ENCODE assay signal across 1 cellular context in the genomic region with DNA sequence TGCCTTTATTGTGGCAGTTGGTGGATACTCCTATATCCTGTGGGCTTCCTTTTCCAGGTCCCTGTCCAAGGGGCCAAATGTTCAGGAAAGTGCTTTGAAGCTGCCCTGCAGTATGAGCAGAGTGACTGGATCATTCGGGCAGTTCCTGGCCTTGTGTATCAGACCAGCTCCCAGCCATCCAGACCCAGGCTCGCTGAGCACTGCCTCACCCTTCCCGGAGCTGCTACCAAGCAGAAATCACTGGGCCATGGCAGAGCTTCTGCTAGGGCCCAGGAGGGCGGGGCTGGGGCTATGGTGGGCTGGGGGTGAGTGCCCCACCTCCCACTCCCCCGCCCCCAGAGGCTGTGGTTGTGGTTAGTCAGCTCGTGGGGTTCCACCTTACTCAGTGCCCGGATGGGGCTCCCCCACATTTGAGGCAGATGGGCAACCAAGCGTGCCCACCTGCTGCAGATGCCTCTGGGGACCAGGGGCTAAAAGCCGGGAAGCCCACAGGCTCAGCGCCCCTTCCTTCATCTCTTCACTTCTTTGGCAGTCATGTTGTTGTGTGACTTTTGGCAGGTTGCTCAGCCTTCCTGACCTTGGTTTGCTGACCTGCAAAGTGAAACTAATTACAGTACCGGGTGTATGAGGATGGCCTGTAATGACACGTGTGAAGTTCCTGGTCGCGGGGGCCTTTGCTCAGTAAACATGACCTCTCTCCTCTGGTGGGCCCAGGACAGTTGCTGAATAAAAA.
TF ChIP-seq lines count a peak whose summit lies in the region.

No MANE protein-coding gene starts in this region.

TF ChIP-seq in GM12878, 131 proteins besides CTCF, POLR2A, EP300 and RAD21 (continued from another document):
- TF ChIP-seq, protein P1, sequence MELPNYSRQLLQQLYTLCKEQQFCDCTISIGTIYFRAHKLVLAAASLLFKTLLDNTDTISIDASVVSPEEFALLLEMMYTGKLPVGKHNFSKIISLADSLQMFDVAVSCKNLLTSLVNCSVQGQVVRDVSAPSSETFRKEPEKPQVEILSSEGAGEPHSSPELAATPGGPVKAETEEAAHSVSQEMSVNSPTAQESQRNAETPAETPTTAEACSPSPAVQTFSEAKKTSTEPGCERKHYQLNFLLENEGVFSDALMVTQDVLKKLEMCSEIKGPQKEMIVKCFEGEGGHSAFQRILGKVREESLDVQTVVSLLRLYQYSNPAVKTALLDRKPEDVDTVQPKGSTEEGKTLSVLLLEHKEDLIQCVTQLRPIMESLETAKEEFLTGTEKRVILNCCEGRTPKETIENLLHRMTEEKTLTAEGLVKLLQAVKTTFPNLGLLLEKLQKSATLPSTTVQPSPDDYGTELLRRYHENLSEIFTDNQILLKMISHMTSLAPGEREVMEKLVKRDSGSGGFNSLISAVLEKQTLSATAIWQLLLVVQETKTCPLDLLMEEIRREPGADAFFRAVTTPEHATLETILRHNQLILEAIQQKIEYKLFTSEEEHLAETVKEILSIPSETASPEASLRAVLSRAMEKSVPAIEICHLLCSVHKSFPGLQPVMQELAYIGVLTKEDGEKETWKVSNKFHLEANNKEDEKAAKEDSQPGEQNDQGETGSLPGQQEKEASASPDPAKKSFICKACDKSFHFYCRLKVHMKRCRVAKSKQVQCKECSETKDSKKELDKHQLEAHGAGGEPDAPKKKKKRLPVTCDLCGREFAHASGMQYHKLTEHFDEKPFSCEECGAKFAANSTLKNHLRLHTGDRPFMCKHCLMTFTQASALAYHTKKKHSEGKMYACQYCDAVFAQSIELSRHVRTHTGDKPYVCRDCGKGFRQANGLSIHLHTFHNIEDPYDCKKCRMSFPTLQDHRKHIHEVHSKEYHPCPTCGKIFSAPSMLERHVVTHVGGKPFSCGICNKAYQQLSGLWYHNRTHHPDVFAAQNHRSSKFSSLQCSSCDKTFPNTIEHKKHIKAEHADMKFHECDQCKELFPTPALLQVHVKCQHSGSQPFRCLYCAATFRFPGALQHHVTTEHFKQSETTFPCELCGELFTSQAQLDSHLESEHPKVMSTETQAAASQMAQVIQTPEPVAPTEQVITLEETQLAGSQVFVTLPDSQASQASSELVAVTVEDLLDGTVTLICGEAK (IDR thresholded peaks at IDR 0.05; ENCODE audit: borderline replicate concordance) = no peak
- TF ChIP-seq SMAD1 (IDR thresholded peaks at IDR 0.05; ENCODE audit: low read depth, partially characterized antibody) (no peak), ZNF24 (IDR thresholded peaks at IDR 0.05) (peak; percentile 58; the same call in 1 of the 2 replicates)
